In genomic region chr2:9205963-9206948, GRCh38 we compare ENCODE assay signal across 8 cellular contexts. TPM values are rescaled to one million over a fixed set of nuclear protein-coding genes. Genes with fewer than 3 reads are reported as not detected.
DNase-seq lines count a peak whose midpoint lies in the region; ATAC-seq, FAIRE-seq and TF ChIP-seq lines count a peak whose summit lies in the region.

Gene ASAP2, plus strand, starts transcription at chr2:9206812. Its CDS starts 293 bp downstream, at chr2:9207105.

- H2AFZ ChIP-seq in mammary epithelial cell (ENCODE audit: low read depth, low read length), result peak within 1 kb of the TSS; percentile 59

- peak; percentile 50 for TF ChIP-seq CTCF in D721Med (IDR thresholded peaks at IDR 0.05; ENCODE audit: insufficient read depth, missing control alignments)
- TF ChIP-seq CTCF in LNCAP (IDR thresholded peaks at IDR 0.05), result peak; percentile 39; the same call in 1 of the 2 replicates
- peak; percentile 60 to 80 for TF ChIP-seq CTCF in mammary epithelial cell (conservative IDR thresholded peaks at IDR 0.05 in 1 of 2, IDR thresholded peaks at IDR 0.05 in 1 of 2; ENCODE audit: extremely low read depth in 1 of 2, insufficient read depth in 1 of 2, low read depth in 1 of 2, low read length in 2 of 2)
- TF ChIP-seq CTCF in sigmoid colon (IDR thresholded peaks at IDR 0.05), result peak; percentile 51 to 84 (median 70)

- no peak for TF ChIP-seq EP300 in sigmoid colon (IDR thresholded peaks at IDR 0.05)

- no peak for TF ChIP-seq POLR2A in sigmoid colon (IDR thresholded peaks at IDR 0.05)

- H3K36me3 ChIP-seq in mammary epithelial cell (ENCODE audit: insufficient read depth, low read length), result no peaks in the 10 kb centered on the region
- H3K36me3 ChIP-seq in sigmoid colon, result no peaks in the 10 kb centered on the region

- in situ Hi-C loops in mammary epithelial cell (cut with MboI; ENCODE audit: low sequenced_read_pairs in 2 of 2), result loop anchor here in 1 of 2 donors (10.0 kb wide), 1 partner anchor 109 kb away; no protein-coding TSS in a partner anchor

- peak within 1 kb of the TSS; percentile 76 for H3K4me2 ChIP-seq in mammary epithelial cell (ENCODE audit: insufficient read depth, low read depth, low read length)

- DNase-seq in D721Med (ENCODE audit: insufficient read length, low spot score) (peak; percentile 48), mammary epithelial cell (peak; percentile 70), iPS-NIHi11 (ENCODE audit: low spot score) (peak; percentile 96), sigmoid colon (peak; percentile 89)

- H3K9ac ChIP-seq in mammary epithelial cell (ENCODE audit: insufficient read depth, low read length), result peak within 1 kb of the TSS; percentile 89

- peak within 1 kb of the TSS; percentile 79 for H3K27ac ChIP-seq in mammary epithelial cell (ENCODE audit: insufficient read depth, low read depth, low read length)
- H3K27ac ChIP-seq in sigmoid colon, result peak within 1 kb of the TSS; percentile 84 to 95 (median 90)

- H3K4me1 ChIP-seq in mammary epithelial cell (ENCODE audit: insufficient read depth, low read length) (peaks cover 13% of the 10 kb centered on the region), sigmoid colon (peaks cover 0 to 40% (median 22%) of the 10 kb centered on the region in 4 donors)

- H3K79me2 ChIP-seq in mammary epithelial cell (ENCODE audit: insufficient read depth, low read length), result peaks cover 45% of the 10 kb centered on the region

- BruUV-seq in mammary epithelial cell (replicated peaks; lab: Mats Ljungman, UMichigan), result TSS peak; percentile 17

- CTCF ChIA-PET in mammary epithelial cell (lab: Charles Lee; ENCODE audit: low non-redundant PET), result interaction anchor here (0.6 kb wide), 1 partner anchor 82 kb away, joined by 6 read pairs; no protein-coding TSS in a partner anchor

- FAIRE-seq in D721Med (lab: Jason Lieb, UNC), result no peak

- H3K27me3 ChIP-seq in mammary epithelial cell (ENCODE audit: insufficient read depth, low read length) (no peaks in the 10 kb centered on the region), sigmoid colon (no peaks in the 10 kb centered on the region)

- intact Hi-C loops in mammary epithelial cell (cut with micrococcal nuclease) (loop anchor here (1.0 kb wide), 2 partner anchors 105 to 127 kb away; no protein-coding TSS in a partner anchor), sigmoid colon (cut with DNase I) (loop anchor here (1.0 to 5.0 kb wide), 5 partner anchors 56 to 217 kb away; partner anchors contain the start of genes CPSF3 and ITGB1BP1)

- peak within 1 kb of the TSS; percentile 65 to 98 (median 85) for H3K4me3 ChIP-seq in mammary epithelial cell (replicated peaks in 1 of 3; ENCODE audit: insufficient read depth in 1 of 3, low read depth in 2 of 3, low read length in 3 of 3)
- peak within 1 kb of the TSS; percentile 72 to 95 (median 82) for H3K4me3 ChIP-seq in sigmoid colon

- WGBS in mammary epithelial cell (ENCODE audit: low coverage, missing lambda C conversion rate), result 12% methylated on average over 17 of the region's 128 CpGs
- 1% methylated on average over 128 of the region's 128 CpGs for WGBS in sigmoid colon, 2 donors

- H3K9me3 ChIP-seq in mammary epithelial cell (replicated peaks; ENCODE audit: insufficient read depth, low read length) (no peaks in the 10 kb centered on the region), sigmoid colon (no peaks in the 10 kb centered on the region)

- dilution Hi-C loops in mammary epithelial cell (cut with HindIII; ENCODE audit: low sequenced_read_pairs), result loop anchor here (5.0 to 10.0 kb wide), 4 partner anchors 64 to 489 kb away; no protein-coding TSS in a partner anchor

- peak; percentile 71 for ATAC-seq in GM21423 (IDR thresholded peaks at IDR 0.05; ENCODE audit: unreplicated experiment)
- peak; percentile 64 for ATAC-seq in SK-N-SH treated with all-trans-retinoic acid at 6 μM for 48 hours
- ATAC-seq in HG03469 (IDR thresholded peaks at IDR 0.05; ENCODE audit: unreplicated experiment), result no peak

- H4K20me1 ChIP-seq in mammary epithelial cell (ENCODE audit: insufficient read depth, low read length), result no peaks in the 10 kb centered on the region

TF ChIP-seq in SK-N-SH treated with all-trans-retinoic acid at 6 μM for 48 hours, 23 proteins besides CTCF, POLR2A, EP300 and RAD21:
- no peak for TF ChIP-seq ZC3H10 (CRISPR knock-in tag; IDR thresholded peaks at IDR 0.05)
- TF ChIP-seq ZFP3 (CRISPR knock-in tag; IDR thresholded peaks at IDR 0.05), result 0 out of 2 replicates have a peak, but pooled peaks have one; percentile 66
- no peak for TF ChIP-seq ZNF565 (CRISPR knock-in tag; conservative IDR thresholded peaks at IDR 0.05; ENCODE audit: low read depth)
- TF ChIP-seq ZNF8 (CRISPR knock-in tag; IDR thresholded peaks at IDR 0.05), result no peak
- TF ChIP-seq TCF4 (CRISPR knock-in tag; IDR thresholded peaks at IDR 0.05; ENCODE audit: borderline replicate concordance), result no peak
- TF ChIP-seq CSRNP3 (CRISPR knock-in tag; IDR thresholded peaks at IDR 0.05), result no peak
- no peak for TF ChIP-seq OSR1 (CRISPR knock-in tag; IDR thresholded peaks at IDR 0.05)
- TF ChIP-seq CSDC2 (CRISPR knock-in tag; IDR thresholded peaks at IDR 0.05), result no peak
- TF ChIP-seq GLIS3 (CRISPR knock-in tag; IDR thresholded peaks at IDR 0.05), result no peak
- no peak for TF ChIP-seq POU6F1 (CRISPR knock-in tag; IDR thresholded peaks at IDR 0.05; ENCODE audit: borderline replicate concordance, low read depth)
- TF ChIP-seq SNAI2 (CRISPR knock-in tag; IDR thresholded peaks at IDR 0.05), result 0 out of 2 replicates have a peak, but pooled peaks have one; percentile 29
- TF ChIP-seq, protein P1, sequence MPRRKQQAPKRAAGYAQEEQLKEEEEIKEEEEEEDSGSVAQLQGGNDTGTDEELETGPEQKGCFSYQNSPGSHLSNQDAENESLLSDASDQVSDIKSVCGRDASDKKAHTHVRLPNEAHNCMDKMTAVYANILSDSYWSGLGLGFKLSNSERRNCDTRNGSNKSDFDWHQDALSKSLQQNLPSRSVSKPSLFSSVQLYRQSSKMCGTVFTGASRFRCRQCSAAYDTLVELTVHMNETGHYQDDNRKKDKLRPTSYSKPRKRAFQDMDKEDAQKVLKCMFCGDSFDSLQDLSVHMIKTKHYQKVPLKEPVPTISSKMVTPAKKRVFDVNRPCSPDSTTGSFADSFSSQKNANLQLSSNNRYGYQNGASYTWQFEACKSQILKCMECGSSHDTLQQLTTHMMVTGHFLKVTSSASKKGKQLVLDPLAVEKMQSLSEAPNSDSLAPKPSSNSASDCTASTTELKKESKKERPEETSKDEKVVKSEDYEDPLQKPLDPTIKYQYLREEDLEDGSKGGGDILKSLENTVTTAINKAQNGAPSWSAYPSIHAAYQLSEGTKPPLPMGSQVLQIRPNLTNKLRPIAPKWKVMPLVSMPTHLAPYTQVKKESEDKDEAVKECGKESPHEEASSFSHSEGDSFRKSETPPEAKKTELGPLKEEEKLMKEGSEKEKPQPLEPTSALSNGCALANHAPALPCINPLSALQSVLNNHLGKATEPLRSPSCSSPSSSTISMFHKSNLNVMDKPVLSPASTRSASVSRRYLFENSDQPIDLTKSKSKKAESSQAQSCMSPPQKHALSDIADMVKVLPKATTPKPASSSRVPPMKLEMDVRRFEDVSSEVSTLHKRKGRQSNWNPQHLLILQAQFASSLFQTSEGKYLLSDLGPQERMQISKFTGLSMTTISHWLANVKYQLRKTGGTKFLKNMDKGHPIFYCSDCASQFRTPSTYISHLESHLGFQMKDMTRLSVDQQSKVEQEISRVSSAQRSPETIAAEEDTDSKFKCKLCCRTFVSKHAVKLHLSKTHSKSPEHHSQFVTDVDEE (CRISPR knock-in tag; IDR thresholded peaks at IDR 0.05), result peak; percentile 56; the same call in 1 of the 2 replicates
- TF ChIP-seq BACH2 (CRISPR knock-in tag; IDR thresholded peaks at IDR 0.05; ENCODE audit: borderline replicate concordance), result no peak
- no peak for TF ChIP-seq ISL1 (CRISPR knock-in tag; IDR thresholded peaks at IDR 0.05)

RNA-seq across cellular contexts. Expression of gene ASAP2, which starts in this region (rescaled TPM):
- 100 to 1,000 TPM in 1 of 2 donors, 10 to 100 TPM in 1; 40.8 to 137 TPM for total RNA-seq in mammary epithelial cell
- 56.4 TPM for polyA plus RNA-seq in mammary epithelial cell
- 60.0 TPM for polyA minus RNA-seq in mammary epithelial cell
- total RNA-seq in sigmoid colon, result 10 to 100 TPM; 22.1 to 56.5 (median 26.5) TPM
- 10 to 100 TPM; 15.1 to 31.7 (median 25.8) TPM for polyA plus RNA-seq in sigmoid colon
